Comparison of ENCODE assay signal across 7 cellular contexts in the genomic region with DNA sequence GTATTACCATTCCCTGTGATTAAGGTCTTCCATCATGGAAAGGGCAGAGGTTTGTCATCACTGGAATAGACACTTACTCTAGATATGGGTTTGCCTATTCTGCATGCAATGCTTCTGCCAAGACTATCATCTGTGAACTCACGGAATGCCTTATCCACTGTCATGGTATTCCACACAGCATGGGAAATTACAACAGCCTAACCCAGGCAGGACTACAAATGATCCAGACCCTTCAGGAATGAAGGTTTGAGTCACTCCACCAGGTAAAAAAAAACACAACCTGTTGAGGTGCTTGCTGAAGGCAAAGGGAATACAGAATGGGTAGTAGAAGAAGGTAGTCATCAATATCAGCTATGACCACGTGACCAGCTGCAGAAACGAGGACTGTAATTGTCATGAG.
DNase-seq lines count a peak whose midpoint lies in the region; ATAC-seq, FAIRE-seq and TF ChIP-seq lines count a peak whose summit lies in the region.
"Not testable (repeated sequence)": the region's sequence is repeated elsewhere in the genome, so short reads cannot be mapped to it uniquely, and the experiment has no call there.

No MANE protein-coding gene starts in this region.

- POLR2A ChIA-PET in K562 (lab: Yijun Ruan, JAX): not testable (repeated sequence)

- not testable (repeated sequence) for DNase-seq in H54 (ENCODE audit: insufficient read length, low spot score); RWPE2 (ENCODE audit: low spot score); K562 (ENCODE audit: extremely low read depth in 1 of 4, low spot score in 3 of 4)
- peak; percentile 96 for DNase-seq in bronchial epithelial cell (ENCODE audit: low read depth)
- peak; percentile 68 for DNase-seq in epithelial cell of prostate (ENCODE audit: low read depth, low spot score)
- DNase-seq in foreskin keratinocyte: peak; percentile 90 to 97
- peak; percentile 53 for DNase-seq in kidney tubule cell (ENCODE audit: low spot score)

- not testable (repeated sequence) for H3K27me3 ChIP-seq in RWPE2 (ENCODE audit: insufficient read depth, poor library complexity, severe bottlenecking); K562 (ENCODE audit: control insufficient read depth in 2 of 2, insufficient read depth in 2 of 2, low read length in 2 of 2); bronchial epithelial cell (ENCODE audit: control insufficient read depth, insufficient read depth, low read length); foreskin keratinocyte

- not testable (repeated sequence) for TF ChIP-seq EP300 in K562 (IDR thresholded peaks at IDR 0.05; ENCODE audit: low read length)

- ATAC-seq in RWPE2 (ENCODE audit: low read depth); K562: not testable (repeated sequence)
- ATAC-seq in foreskin keratinocyte: peak; percentile 39

- not testable (repeated sequence) for H3K79me2 ChIP-seq in K562 (ENCODE audit: control insufficient read depth, insufficient read depth, low read length)

- peak overlapping the region; percentile 91 for H3K27ac ChIP-seq in RWPE2 (ENCODE audit: poor library complexity, severe bottlenecking)
- H3K27ac ChIP-seq in K562 (ENCODE audit: extremely low read depth, low read depth, low read length): not testable (repeated sequence)
- peak overlapping the region; percentile 69 for H3K27ac ChIP-seq in epithelial cell of prostate
- peak overlapping the region; percentile 37 for H3K27ac ChIP-seq in foreskin keratinocyte

- CTCF ChIA-PET in K562 (lab: Yijun Ruan, JAX; ENCODE audit: low intra/inter-chr PET ratio): not testable (repeated sequence)

- H2AFZ ChIP-seq in K562 (ENCODE audit: low read depth, low read length): not testable (repeated sequence)

- not testable (repeated sequence) for H3K4me2 ChIP-seq in K562 (ENCODE audit: insufficient read depth, low read length)

- in situ Hi-C loops in K562 (cut with MboI): not testable (repeated sequence)

- TF ChIP-seq POLR2A in H54 (IDR thresholded peaks at IDR 0.05; ENCODE audit: low read depth, low read length); K562 (conservative IDR thresholded peaks at IDR 0.05): not testable (repeated sequence)

- not testable (repeated sequence) for H3K9me1 ChIP-seq in K562 (ENCODE audit: control insufficient read depth, insufficient read depth, low read length)

- H3K9ac ChIP-seq in K562 (ENCODE audit: insufficient read depth in 1 of 2, low read depth in 2 of 2, low read length in 2 of 2): not testable (repeated sequence)

- TF ChIP-seq CTCF in RWPE2 (IDR thresholded peaks at IDR 0.05; ENCODE audit: poor library complexity, severe bottlenecking); K562 (IDR thresholded peaks at IDR 0.05 in 2 of 3, conservative IDR thresholded peaks at IDR 0.05 in 1 of 3; ENCODE audit: insufficient read depth in 2 of 3, low read depth in 1 of 3, low read length in 3 of 3); bronchial epithelial cell (IDR thresholded peaks at IDR 0.05; ENCODE audit: insufficient read depth, low read length, severe bottlenecking); foreskin keratinocyte (conservative IDR thresholded peaks at IDR 0.05): not testable (repeated sequence)

- peaks cover 46% of the 10 kb centered on the region for H3K4me1 ChIP-seq in RWPE2 (ENCODE audit: insufficient read depth, poor library complexity, severe bottlenecking)
- H3K4me1 ChIP-seq in K562 (replicated peaks in 1 of 2; ENCODE audit: control insufficient read depth in 2 of 2, insufficient read depth in 2 of 2, low read length in 2 of 2): not testable (repeated sequence)
- H3K4me1 ChIP-seq in foreskin keratinocyte: peaks cover 46% of the 10 kb centered on the region

- intact Hi-C loops in K562 (cut with micrococcal nuclease): not testable (repeated sequence)

- not testable (repeated sequence) for TF ChIP-seq RAD21 in K562 (CRISPR knock-in tag; conservative IDR thresholded peaks at IDR 0.05 in 1 of 2, IDR thresholded peaks at IDR 0.05 in 1 of 2)

- H3K9me3 ChIP-seq in RWPE2 (ENCODE audit: severe bottlenecking); K562 (replicated peaks; ENCODE audit: control insufficient read depth, insufficient read depth, low read depth, low read length): not testable (repeated sequence)

- 13% methylated on average over 3 of the region's 3 CpGs for WGBS in K562 (ENCODE audit: insufficient coverage, low coverage, missing lambda C conversion rate)

- H3K4me3 ChIP-seq in RWPE2 (ENCODE audit: severe bottlenecking); K562; bronchial epithelial cell (ENCODE audit: low read depth, low read length): not testable (repeated sequence)

- not testable (repeated sequence) for H3K36me3 ChIP-seq in RWPE2 (ENCODE audit: low read depth); K562 (ENCODE audit: control insufficient read depth, insufficient read depth, low read length); bronchial epithelial cell (ENCODE audit: control insufficient read depth, insufficient read depth, low read length)

- FAIRE-seq in H54 (lab: Jason Lieb, UNC): peak; percentile 48
- FAIRE-seq in K562 (lab: Jason Lieb, UNC); bronchial epithelial cell (lab: Jason Lieb, UNC): not testable (repeated sequence)

- H4K20me1 ChIP-seq in K562 (replicated peaks; ENCODE audit: control insufficient read depth, insufficient read depth, low read length): not testable (repeated sequence)

- not testable (repeated sequence) for BruUV-seq in K562 (replicated peaks; lab: Mats Ljungman, UMichigan)

TF ChIP-seq in K562, 482 proteins besides CTCF, POLR2A, EP300 and RAD21:
- TF ChIP-seq RAD51 (IDR thresholded peaks at IDR 0.05; ENCODE audit: borderline replicate concordance, low read depth): peak; percentile 39
- TF ChIP-seq, protein P1, sequence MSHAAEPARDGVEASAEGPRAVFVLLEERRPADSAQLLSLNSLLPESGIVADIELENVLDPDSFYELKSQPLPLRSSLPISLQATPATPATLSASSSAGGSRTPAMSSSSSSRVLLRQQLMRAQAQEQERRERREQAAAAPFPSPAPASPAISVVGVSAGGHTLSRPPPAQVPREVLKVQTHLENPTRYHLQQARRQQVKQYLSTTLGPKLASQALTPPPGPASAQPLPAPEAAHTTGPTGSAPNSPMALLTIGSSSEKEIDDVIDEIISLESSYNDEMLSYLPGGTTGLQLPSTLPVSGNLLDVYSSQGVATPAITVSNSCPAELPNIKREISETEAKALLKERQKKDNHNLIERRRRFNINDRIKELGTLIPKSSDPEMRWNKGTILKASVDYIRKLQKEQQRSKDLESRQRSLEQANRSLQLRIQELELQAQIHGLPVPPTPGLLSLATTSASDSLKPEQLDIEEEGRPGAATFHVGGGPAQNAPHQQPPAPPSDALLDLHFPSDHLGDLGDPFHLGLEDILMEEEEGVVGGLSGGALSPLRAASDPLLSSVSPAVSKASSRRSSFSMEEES (CRISPR knock-in tag; IDR thresholded peaks at IDR 0.05): peak; percentile 47
